ENCODE assay signal across 2 cellular contexts in genomic region chr19:49488863-49489537, GRCh38.
TF ChIP-seq lines count a peak whose summit lies in the region.

No MANE protein-coding gene starts in this region.

TF ChIP-seq in SK-N-SH, 30 proteins besides CTCF, POLR2A, EP300 and RAD21 (continued from another document):
- TF ChIP-seq ZBTB33 (IDR thresholded peaks at IDR 0.05; ENCODE audit: borderline replicate concordance, low read depth) (no peak), TCF12 (IDR thresholded peaks at IDR 0.05) (no peak), FOXM1 (IDR thresholded peaks at IDR 0.05; ENCODE audit: low read depth) (no peak), EZH2phosphoT487 (IDR thresholded peaks at IDR 0.05; ENCODE audit: borderline replicate concordance, low read depth) (no peak), YY1 (IDR thresholded peaks at IDR 0.05; ENCODE audit: low read depth) (no peak), POLR2AphosphoS5 (IDR thresholded peaks at IDR 0.05; ENCODE audit: low read depth, low read length) (no peak), SMC3 (IDR thresholded peaks at IDR 0.05; ENCODE audit: low read depth, low read length) (no peak)

TF ChIP-seq in SK-N-SH treated with all-trans-retinoic acid at 6 μM for 48 hours, 23 proteins besides CTCF, POLR2A, EP300 and RAD21 (continued from another document):
- TF ChIP-seq ZC3H10 (CRISPR knock-in tag; IDR thresholded peaks at IDR 0.05) (no peak), ISL1 (CRISPR knock-in tag; IDR thresholded peaks at IDR 0.05) (no peak), ZNF565 (CRISPR knock-in tag; conservative IDR thresholded peaks at IDR 0.05; ENCODE audit: low read depth) (no peak), GLIS3 (CRISPR knock-in tag; IDR thresholded peaks at IDR 0.05) (no peak), ZFP30 (CRISPR knock-in tag; IDR thresholded peaks at IDR 0.05) (no peak), ZNF8 (CRISPR knock-in tag; IDR thresholded peaks at IDR 0.05) (no peak), OSR1 (CRISPR knock-in tag; IDR thresholded peaks at IDR 0.05) (no peak)
